2 cellular contexts compared by ENCODE assay signal in genomic region chr5:60066502-60066901, GRCh38.
TF ChIP-seq lines count a peak whose summit lies in the region.

No MANE protein-coding gene starts in this region.

TF ChIP-seq in HEK293, 187 proteins besides CTCF, POLR2A, EP300 and RAD21:
- TF ChIP-seq ZNF513 (tag by site-specific recombination; IDR thresholded peaks at IDR 0.05) (peak; percentile 59), ZSCAN5A (tag by site-specific recombination; IDR thresholded peaks at IDR 0.05) (no peak)

TF ChIP-seq in SK-N-SH, 30 proteins besides CTCF, POLR2A, EP300 and RAD21:
- peak; percentile 47; the same call in 1 of the 2 replicates for TF ChIP-seq PBX3 (IDR thresholded peaks at IDR 0.05)
- TF ChIP-seq TEAD4 (IDR thresholded peaks at IDR 0.05; ENCODE audit: borderline replicate concordance, insufficient read depth), result peak; percentile 77; the same call in 1 of the 2 replicates
- peak; percentile 60 for TF ChIP-seq TCF12 (IDR thresholded peaks at IDR 0.05)
- TF ChIP-seq IRF3 (IDR thresholded peaks at IDR 0.05; ENCODE audit: low read depth, low read length), result no peak
- no peak for TF ChIP-seq FOXJ3 (CRISPR knock-in tag; IDR thresholded peaks at IDR 0.05)
- TF ChIP-seq FOSL2 (IDR thresholded peaks at IDR 0.05; ENCODE audit: borderline replicate concordance, low read depth), result peak; percentile 74; the same call in 1 of the 2 replicates
- TF ChIP-seq JUND (IDR thresholded peaks at IDR 0.05), result peak; percentile 83
